ENCODE assay signal across 1 cellular context in the genomic region with DNA sequence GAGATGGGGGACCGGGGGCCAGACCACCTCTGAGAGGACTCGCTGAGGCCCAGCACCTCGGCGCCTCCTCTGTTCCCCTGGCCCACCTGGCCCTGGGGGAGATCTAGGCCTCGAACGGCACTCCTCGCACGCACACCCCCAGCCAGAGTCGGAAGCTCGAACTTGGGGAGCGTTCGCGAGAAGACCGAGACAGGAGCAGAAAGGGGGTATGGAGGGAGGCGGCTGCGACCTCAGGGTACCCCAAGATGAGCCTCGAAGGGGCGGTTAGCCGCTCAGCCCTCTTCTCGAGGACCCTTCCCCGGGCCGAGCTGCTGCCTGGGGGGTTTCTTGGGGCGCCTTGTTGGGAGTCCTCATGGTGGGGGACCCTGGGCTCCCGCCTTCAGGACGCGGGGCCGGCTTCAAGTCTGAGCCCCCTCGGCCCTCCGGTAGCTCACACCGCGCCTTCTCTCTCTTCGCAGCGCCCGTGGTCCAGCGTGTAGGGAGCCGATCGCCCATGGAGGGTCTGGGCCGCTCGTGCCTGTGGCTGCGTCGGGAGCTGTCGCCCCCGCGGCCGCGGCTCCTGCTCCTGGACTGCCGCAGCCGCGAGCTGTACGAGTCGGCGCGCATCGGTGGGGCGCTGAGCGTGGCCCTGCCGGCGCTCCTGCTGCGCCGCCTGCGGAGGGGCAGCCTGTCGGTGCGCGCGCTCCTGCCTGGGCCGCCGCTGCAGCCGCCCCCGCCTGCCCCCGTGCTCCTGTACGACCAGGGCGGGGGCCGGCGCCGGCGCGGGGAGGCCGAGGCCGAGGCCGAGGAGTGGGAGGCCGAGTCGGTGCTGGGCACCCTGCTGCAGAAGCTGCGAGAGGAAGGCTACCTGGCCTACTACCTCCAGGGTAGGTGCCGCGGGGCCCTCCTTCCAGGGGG.
TF ChIP-seq lines count a peak whose summit lies in the region.

No MANE protein-coding gene starts in this region.

TF ChIP-seq in WTC11, 78 proteins besides CTCF, POLR2A, EP300 and RAD21 (continued from another document):
- TF ChIP-seq ZNF416 (CRISPR knock-in tag; IDR thresholded peaks at IDR 0.05) = no peak
- TF ChIP-seq, protein P1, sequence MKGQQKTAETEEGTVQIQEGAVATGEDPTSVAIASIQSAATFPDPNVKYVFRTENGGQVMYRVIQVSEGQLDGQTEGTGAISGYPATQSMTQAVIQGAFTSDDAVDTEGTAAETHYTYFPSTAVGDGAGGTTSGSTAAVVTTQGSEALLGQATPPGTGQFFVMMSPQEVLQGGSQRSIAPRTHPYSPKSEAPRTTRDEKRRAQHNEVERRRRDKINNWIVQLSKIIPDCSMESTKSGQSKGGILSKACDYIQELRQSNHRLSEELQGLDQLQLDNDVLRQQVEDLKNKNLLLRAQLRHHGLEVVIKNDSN (CRISPR knock-in tag; IDR thresholded peaks at IDR 0.05) = no peak
- TF ChIP-seq, protein P2, sequence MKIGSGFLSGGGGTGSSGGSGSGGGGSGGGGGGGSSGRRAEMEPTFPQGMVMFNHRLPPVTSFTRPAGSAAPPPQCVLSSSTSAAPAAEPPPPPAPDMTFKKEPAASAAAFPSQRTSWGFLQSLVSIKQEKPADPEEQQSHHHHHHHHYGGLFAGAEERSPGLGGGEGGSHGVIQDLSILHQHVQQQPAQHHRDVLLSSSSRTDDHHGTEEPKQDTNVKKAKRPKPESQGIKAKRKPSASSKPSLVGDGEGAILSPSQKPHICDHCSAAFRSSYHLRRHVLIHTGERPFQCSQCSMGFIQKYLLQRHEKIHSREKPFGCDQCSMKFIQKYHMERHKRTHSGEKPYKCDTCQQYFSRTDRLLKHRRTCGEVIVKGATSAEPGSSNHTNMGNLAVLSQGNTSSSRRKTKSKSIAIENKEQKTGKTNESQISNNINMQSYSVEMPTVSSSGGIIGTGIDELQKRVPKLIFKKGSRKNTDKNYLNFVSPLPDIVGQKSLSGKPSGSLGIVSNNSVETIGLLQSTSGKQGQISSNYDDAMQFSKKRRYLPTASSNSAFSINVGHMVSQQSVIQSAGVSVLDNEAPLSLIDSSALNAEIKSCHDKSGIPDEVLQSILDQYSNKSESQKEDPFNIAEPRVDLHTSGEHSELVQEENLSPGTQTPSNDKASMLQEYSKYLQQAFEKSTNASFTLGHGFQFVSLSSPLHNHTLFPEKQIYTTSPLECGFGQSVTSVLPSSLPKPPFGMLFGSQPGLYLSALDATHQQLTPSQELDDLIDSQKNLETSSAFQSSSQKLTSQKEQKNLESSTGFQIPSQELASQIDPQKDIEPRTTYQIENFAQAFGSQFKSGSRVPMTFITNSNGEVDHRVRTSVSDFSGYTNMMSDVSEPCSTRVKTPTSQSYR (CRISPR knock-in tag; IDR thresholded peaks at IDR 0.05) = no peak
- no peak for TF ChIP-seq SMAD3 (CRISPR knock-in tag; IDR thresholded peaks at IDR 0.05; ENCODE audit: borderline replicate concordance)
- no peak for TF ChIP-seq SP1 (CRISPR knock-in tag; conservative IDR thresholded peaks at IDR 0.05)
- TF ChIP-seq, protein P3, sequence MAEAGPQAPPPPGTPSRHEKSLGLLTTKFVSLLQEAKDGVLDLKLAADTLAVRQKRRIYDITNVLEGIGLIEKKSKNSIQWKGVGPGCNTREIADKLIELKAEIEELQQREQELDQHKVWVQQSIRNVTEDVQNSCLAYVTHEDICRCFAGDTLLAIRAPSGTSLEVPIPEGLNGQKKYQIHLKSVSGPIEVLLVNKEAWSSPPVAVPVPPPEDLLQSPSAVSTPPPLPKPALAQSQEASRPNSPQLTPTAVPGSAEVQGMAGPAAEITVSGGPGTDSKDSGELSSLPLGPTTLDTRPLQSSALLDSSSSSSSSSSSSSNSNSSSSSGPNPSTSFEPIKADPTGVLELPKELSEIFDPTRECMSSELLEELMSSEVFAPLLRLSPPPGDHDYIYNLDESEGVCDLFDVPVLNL (CRISPR knock-in tag; IDR thresholded peaks at IDR 0.05; ENCODE audit: borderline replicate concordance, low read depth) = no peak
